Comparison of ENCODE assay signal across 8 cellular contexts in genomic region chr1:223531742-223532341, GRCh38.
DNase-seq lines count a peak whose midpoint lies in the region; FAIRE-seq and TF ChIP-seq lines count a peak whose summit lies in the region.

No MANE protein-coding gene starts in this region.

- DNase-seq in HEK293T (ENCODE audit: extremely low spot score) (peak; percentile 82), NCI-H345 treated with DMSO at 0.1 percent for 48 hours (lab: John Stamatoyannopoulos, UW; ENCODE audit: unreplicated experiment) (peak; percentile 13), esophagus muscularis mucosa (ENCODE audit: extremely low spot score) (no peak), urothelium cell line (ENCODE audit: low spot score) (peak; percentile 62), NCI-H2171 (lab: John Stamatoyannopoulos, UW) (no peak)
- DNase-seq in activated CD4-positive, alpha-beta T cell treated with anti-CD3 and anti-CD28 coated beads, Interleukin-2, amount 50 U/mL, for 48 hours = peak; percentile 67 to 77

- no peaks in the 10 kb centered on the region for H3F3A ChIP-seq in DOHH2 (ENCODE audit: control insufficient read depth, insufficient read depth)
- H3F3A ChIP-seq in neural cell (ENCODE audit: insufficient read depth, low read length, poor library complexity, severe bottlenecking) = no peaks in the 10 kb centered on the region

- intact Hi-C loops in esophagus muscularis mucosa (cut with DNase I) = no loop called here

- no peak overlapping the region for H2AFZ ChIP-seq in neural cell (ENCODE audit: low read depth, low read length)

- no peaks in the 10 kb centered on the region for H3K36me3 ChIP-seq in DOHH2 (ENCODE audit: control insufficient read depth, low read length)
- no peaks in the 10 kb centered on the region for H3K36me3 ChIP-seq in esophagus muscularis mucosa
- no peaks in the 10 kb centered on the region for H3K36me3 ChIP-seq in neural cell (ENCODE audit: insufficient read depth, low read length)

- H3K9ac ChIP-seq in neural cell (ENCODE audit: low read length) = no peak overlapping the region

- H3K27me3 ChIP-seq in DOHH2 (ENCODE audit: control insufficient read depth, low read length) = no peaks in the 10 kb centered on the region
- H3K27me3 ChIP-seq in esophagus muscularis mucosa = no peaks in the 10 kb centered on the region
- no peaks in the 10 kb centered on the region for H3K27me3 ChIP-seq in neural cell (ENCODE audit: insufficient read depth, low read depth, low read length)

- H3K4me2 ChIP-seq in DOHH2 (ENCODE audit: low read length) = no peak overlapping the region
- no peak overlapping the region for H3K4me2 ChIP-seq in neural cell (ENCODE audit: low read length)

- TF ChIP-seq EP300 in esophagus muscularis mucosa (IDR thresholded peaks at IDR 0.05) = no peak
- TF ChIP-seq EP300 in neural cell (conservative IDR thresholded peaks at IDR 0.05; ENCODE audit: poor library complexity, severe bottlenecking) = no peak

- H3K9me2 ChIP-seq in DOHH2 (replicated peaks; ENCODE audit: control insufficient read depth, low read length) (no peaks in the 10 kb centered on the region), neural cell (ENCODE audit: insufficient read depth, low read length) (no peaks in the 10 kb centered on the region)

- H3K79me2 ChIP-seq in DOHH2 (ENCODE audit: control insufficient read depth, low read length) (no peaks in the 10 kb centered on the region), neural cell (replicated peaks; ENCODE audit: insufficient read depth, low read length) (no peaks in the 10 kb centered on the region)

- H3K4me1 ChIP-seq in DOHH2 (ENCODE audit: control insufficient read depth, low read length) (no peaks in the 10 kb centered on the region), esophagus muscularis mucosa (no peaks in the 10 kb centered on the region)

- no peaks in the 10 kb centered on the region for H3K9me3 ChIP-seq in DOHH2 (ENCODE audit: control insufficient read depth, insufficient read depth, low read length)
- peaks cover 0 to 6% (median 0%) of the 10 kb centered on the region in 4 donors for H3K9me3 ChIP-seq in esophagus muscularis mucosa
- no peaks in the 10 kb centered on the region for H3K9me3 ChIP-seq in neural cell (ENCODE audit: low read length)

- FAIRE-seq in urothelium cell line (lab: Jason Lieb, UNC) = peak; percentile 73

- H3K4me3 ChIP-seq in DOHH2 (ENCODE audit: low read length) (no peak overlapping the region), esophagus muscularis mucosa (no peak overlapping the region), neural cell (ENCODE audit: low read length) (no peak overlapping the region)

- peak; percentile 28 for TF ChIP-seq RAD21 in neural cell (conservative IDR thresholded peaks at IDR 0.05)

- TF ChIP-seq CTCF in DOHH2 (IDR thresholded peaks at IDR 0.05; ENCODE audit: low read depth, low read length, poor library complexity, severe bottlenecking) (peak; percentile 82), esophagus muscularis mucosa (IDR thresholded peaks at IDR 0.05) (peak; percentile 27 to 47 (median 40)), neural cell (IDR thresholded peaks at IDR 0.05; ENCODE audit: poor library complexity, severe bottlenecking) (peak; percentile 48)

- H3K27ac ChIP-seq in DOHH2 (ENCODE audit: low read depth, low read length) (no peak overlapping the region), esophagus muscularis mucosa (replicated peaks in 1 of 4) (no peak overlapping the region), neural cell (ENCODE audit: low read length) (no peak overlapping the region)

- no peak for TF ChIP-seq POLR2A in esophagus muscularis mucosa (IDR thresholded peaks at IDR 0.05; ENCODE audit: low read depth)

- CTCF ChIA-PET in HEK293T (lab: Yijun Ruan, JAX) = interaction anchor here (0.6 to 1.8 kb wide), 9 partner anchors 10 to 152 kb away, joined by 3 to 10 read pairs (median 4); no protein-coding TSS in a partner anchor

- 53% methylated on average over 11 of the region's 11 CpGs for WGBS in esophagus muscularis mucosa

- H4K20me1 ChIP-seq in DOHH2 (ENCODE audit: control insufficient read depth, insufficient read depth, low read depth, low read length) = no peaks in the 10 kb centered on the region
- no peaks in the 10 kb centered on the region for H4K20me1 ChIP-seq in neural cell (ENCODE audit: insufficient read depth)

- POLR2A ChIA-PET in HEK293T (lab: Yijun Ruan, JAX) = interaction anchor here (1.3 kb wide), 1 partner anchor 398 kb away, joined by 4 read pairs; no protein-coding TSS in a partner anchor

TF ChIP-seq in HEK293T, 16 proteins besides CTCF, POLR2A, EP300 and RAD21:
- TF ChIP-seq PKNOX1 (IDR thresholded peaks at IDR 0.05) (0 out of 2 replicates have a peak, but pooled peaks have one; percentile 34), ZNF384 (IDR thresholded peaks at IDR 0.05) (no peak; the same call in 1 of the 2 replicates)

TF ChIP-seq in neural cell, 6 proteins besides CTCF, POLR2A, EP300 and RAD21:
- TF ChIP-seq SMC3 (conservative IDR thresholded peaks at IDR 0.05; ENCODE audit: poor library complexity) (peak; percentile 44), TAF1 (IDR thresholded peaks at IDR 0.05; ENCODE audit: low read depth) (no peak)

Comparison
In these comparisons a context has a peak if more than half of its experiments do, and no peak if none do; other contexts are left out.
1. DNase-seq: peak in HEK293T (single experiment), NCI-H345 treated with DMSO at 0.1 percent for 48 hours (single experiment), activated CD4-positive, alpha-beta T cell treated with anti-CD3 and anti-CD28 coated beads, Interleukin-2, amount 50 U/mL, for 48 hours (2 of 2) and urothelium cell line (single experiment); none in esophagus muscularis mucosa (single experiment) and NCI-H2171 (single experiment).
2. Peak in every context shown above with its lines, with median percentiles within 50 percentile points of each other: CTCF ChIP-seq.